ENCODE assay signal across 8 cellular contexts in the genomic region with DNA sequence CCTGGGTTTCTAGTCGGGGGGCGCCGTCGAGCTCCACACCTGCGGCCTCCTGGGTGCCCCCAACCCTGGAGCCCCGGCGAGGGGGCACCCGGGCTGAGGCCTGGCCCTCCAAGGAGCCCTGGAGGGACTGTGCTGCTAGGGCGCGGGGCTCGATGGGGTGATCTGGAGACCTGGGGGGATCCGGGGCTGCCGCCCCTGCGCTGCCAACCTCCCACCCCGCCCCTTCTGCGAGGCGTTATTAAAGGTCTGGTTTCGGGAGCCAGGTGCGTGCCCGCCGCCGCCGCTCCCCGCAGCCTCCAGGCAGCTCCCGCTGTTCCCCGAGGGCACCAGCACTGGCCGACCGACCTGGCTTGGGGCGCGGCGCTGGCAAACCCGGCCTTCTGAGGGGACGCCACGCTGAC. TPM values are rescaled to one million over a fixed set of nuclear protein-coding genes. Genes with fewer than 3 reads are reported as not detected.
DNase-seq lines count a peak whose midpoint lies in the region; ATAC-seq, FAIRE-seq and TF ChIP-seq lines count a peak whose summit lies in the region.

No MANE protein-coding gene starts in this region.

- POLR2A ChIA-PET in activated CD8-positive, alpha-beta T cell treated with anti-CD3 and anti-CD28 coated beads, Interleukin-2, amount 10 ng/mL, durations not matched to agents 7 days and 5 days (lab: Charles Lee): no interaction called here

- H3K9me3 ChIP-seq in testis: no peaks in the 10 kb centered on the region

- H3K27ac Mint-ChIP-seq in T-helper 2 cell treated with Interferon-gamma antibody and Interleukin-4, amounts not matched to agents 5 μg/mL and 100 μg/mL, for 36 hours: no peak overlapping the region
- H3K27ac Mint-ChIP-seq in activated CD8-positive, alpha-beta T cell treated with anti-CD3 and anti-CD28 coated beads, Interleukin-2, amount 10 ng/mL, durations not matched to agents 7 days and 5 days: no peak overlapping the region

- WGBS in testis, 2 donors: 9 to 12% methylated on average over 5 to 34 of the region's 34 CpGs

- no peak for DNase-seq in T-helper 2 cell treated with Interferon-gamma antibody and Interleukin-4, amounts not matched to agents 5 μg/mL and 100 μg/mL, for 36 hours (ENCODE audit: low spot score)
- DNase-seq in T-helper 2 cell (no peak), kidney epithelial cell (ENCODE audit: low read depth) (no peak), testis (peak; percentile 15), NOMO-1 treated with dmso at 0.1 percent for 144 hours (lab: John Stamatoyannopoulos, UW; ENCODE audit: unreplicated experiment) (no peak), AG08396 (ENCODE audit: low spot score) (no peak), urothelium cell line (ENCODE audit: low spot score) (no peak)
- DNase-seq in activated CD8-positive, alpha-beta T cell treated with anti-CD3 and anti-CD28 coated beads, Interleukin-2, amount 10 ng/mL, durations not matched to agents 7 days and 5 days: no peak

- peaks cover 8% of the 10 kb centered on the region for H3K4me1 Mint-ChIP-seq in T-helper 2 cell treated with Interferon-gamma antibody and Interleukin-4, amounts not matched to agents 5 μg/mL and 100 μg/mL, for 36 hours (ENCODE audit: low read depth)
- peaks cover 28% of the 10 kb centered on the region for H3K4me1 Mint-ChIP-seq in activated CD8-positive, alpha-beta T cell treated with anti-CD3 and anti-CD28 coated beads, Interleukin-2, amount 10 ng/mL, durations not matched to agents 7 days and 5 days (ENCODE audit: low read depth)

- intact Hi-C loops in testis (cut with DNase I; ENCODE audit: low total_unique reads): no loop called here

- no peak for TF ChIP-seq CTCF in kidney epithelial cell (IDR thresholded peaks at IDR 0.05; ENCODE audit: insufficient read depth, low read length, poor library complexity, severe bottlenecking)
- no peak for TF ChIP-seq CTCF in testis (IDR thresholded peaks at IDR 0.05)

- peak overlapping the region; percentile 87 for H3K4me3 ChIP-seq in kidney epithelial cell (ENCODE audit: low read depth, low read length)
- peak overlapping the region; percentile 83 to 85 for H3K4me3 ChIP-seq in testis

- CTCF ChIA-PET in activated CD8-positive, alpha-beta T cell treated with anti-CD3 and anti-CD28 coated beads, Interleukin-2, amount 10 ng/mL, durations not matched to agents 7 days and 5 days (lab: Charles Lee): interaction anchor here (1.0 to 2.2 kb wide), 4 partner anchors 136 to 152 kb away, joined by 3 to 15 read pairs (median 6); no protein-coding TSS in a partner anchor

- H3K27ac ChIP-seq in testis: peak overlapping the region; percentile 75 to 85

- no peak for TF ChIP-seq POLR2A in testis (IDR thresholded peaks at IDR 0.05)

- H3K36me3 ChIP-seq in kidney epithelial cell (ENCODE audit: control insufficient read depth, insufficient read depth, low read length): no peaks in the 10 kb centered on the region
- no peaks in the 10 kb centered on the region for H3K36me3 ChIP-seq in testis (ENCODE audit: low read depth, missing control alignments)

- H3K36me3 Mint-ChIP-seq in T-helper 2 cell treated with Interferon-gamma antibody and Interleukin-4, amounts not matched to agents 5 μg/mL and 100 μg/mL, for 36 hours (ENCODE audit: low read depth): peaks cover 8% of the 10 kb centered on the region
- H3K36me3 Mint-ChIP-seq in activated CD8-positive, alpha-beta T cell treated with anti-CD3 and anti-CD28 coated beads, Interleukin-2, amount 10 ng/mL, durations not matched to agents 7 days and 5 days (ENCODE audit: low read depth): peaks cover 6% of the 10 kb centered on the region

- no peak for ATAC-seq in activated CD8-positive, alpha-beta T cell treated with anti-CD3 and anti-CD28 coated beads, Interleukin-2, amount 10 ng/mL, durations not matched to agents 7 days and 5 days

- H3K27me3 ChIP-seq in kidney epithelial cell (ENCODE audit: control insufficient read depth, insufficient read depth, low read length): no peaks in the 10 kb centered on the region
- no peaks in the 10 kb centered on the region for H3K27me3 ChIP-seq in testis

- H3K4me1 ChIP-seq in testis: peaks cover 31% of the 10 kb centered on the region

- no peaks in the 10 kb centered on the region for H3K9me3 Mint-ChIP-seq in T-helper 2 cell treated with Interferon-gamma antibody and Interleukin-4, amounts not matched to agents 5 μg/mL and 100 μg/mL, for 36 hours
- H3K9me3 Mint-ChIP-seq in activated CD8-positive, alpha-beta T cell treated with anti-CD3 and anti-CD28 coated beads, Interleukin-2, amount 10 ng/mL, durations not matched to agents 7 days and 5 days (ENCODE audit: insufficient read depth): no peaks in the 10 kb centered on the region

- no peak for FAIRE-seq in urothelium cell line (lab: Jason Lieb, UNC)

- peaks cover 2% of the 10 kb centered on the region for H3K27me3 Mint-ChIP-seq in T-helper 2 cell treated with Interferon-gamma antibody and Interleukin-4, amounts not matched to agents 5 μg/mL and 100 μg/mL, for 36 hours (ENCODE audit: low read depth)
- H3K27me3 Mint-ChIP-seq in activated CD8-positive, alpha-beta T cell treated with anti-CD3 and anti-CD28 coated beads, Interleukin-2, amount 10 ng/mL, durations not matched to agents 7 days and 5 days (ENCODE audit: low read depth): peaks cover 6% of the 10 kb centered on the region

- peak overlapping the region; percentile 46 for H3K4me3 Mint-ChIP-seq in T-helper 2 cell treated with Interferon-gamma antibody and Interleukin-4, amounts not matched to agents 5 μg/mL and 100 μg/mL, for 36 hours
- H3K4me3 Mint-ChIP-seq in activated CD8-positive, alpha-beta T cell treated with anti-CD3 and anti-CD28 coated beads, Interleukin-2, amount 10 ng/mL, durations not matched to agents 7 days and 5 days: peak overlapping the region; percentile 48

RNA-seq across cellular contexts. Expression of gene POFUT2, which starts 0.7 kb away (rescaled TPM):
- 10 to 100 TPM; 13.6 to 16.0 TPM for total RNA-seq in activated CD8-positive, alpha-beta T cell treated with anti-CD3 and anti-CD28 coated beads, Interleukin-2, amount 10 ng/mL, durations not matched to agents 7 days and 5 days
- total RNA-seq in kidney epithelial cell (22.5 and 38.3 TPM in 2 replicates), testis (10 to 100 TPM; 49.9 to 55.9 TPM)
- polyA plus RNA-seq in testis (ENCODE audit: insufficient read depth, low read depth, low replicate concordance): 63.3 TPM
